ENCODE assay signal across 8 cellular contexts in the genomic region with DNA sequence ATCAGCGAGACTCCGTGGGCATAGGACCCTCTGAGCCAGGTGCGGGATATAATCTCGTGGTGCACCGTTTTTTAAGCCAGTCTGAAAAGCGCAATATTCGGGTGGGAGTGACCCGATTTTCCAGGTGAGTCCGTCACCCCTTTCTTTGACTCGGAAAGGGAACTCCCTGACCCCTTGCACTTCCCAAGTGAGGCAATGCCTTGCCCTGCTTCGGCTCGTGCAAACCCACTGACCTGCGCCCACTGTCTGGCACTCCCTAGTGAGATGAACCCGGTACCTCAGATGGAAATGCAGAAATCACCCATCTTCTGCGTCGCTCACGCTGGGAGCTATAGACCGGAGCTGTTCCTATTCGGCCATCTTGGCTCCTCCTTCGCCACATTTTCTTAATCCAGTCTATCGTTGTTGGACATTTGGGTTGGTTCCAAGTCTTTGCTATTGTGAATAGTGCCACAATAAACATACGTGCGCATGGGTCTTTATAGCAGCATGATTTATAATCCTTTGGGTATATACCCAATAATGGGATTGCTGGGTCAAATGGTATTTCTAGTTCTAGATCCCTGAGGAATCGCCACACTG.
DNase-seq lines count a peak whose midpoint lies in the region; ATAC-seq, FAIRE-seq and TF ChIP-seq lines count a peak whose summit lies in the region.
"Not testable (repeated sequence)": the region's sequence is repeated elsewhere in the genome, so short reads cannot be mapped to it uniquely, and the experiment has no call there.

No MANE protein-coding gene starts in this region.

- WGBS in K562 (ENCODE audit: insufficient coverage, low coverage, missing lambda C conversion rate), result 1% methylated on average over 24 of the region's 24 CpGs
- 52% methylated on average over 24 of the region's 24 CpGs for WGBS in HepG2 (ENCODE audit: low lambda C conversion rate)
- 92% methylated on average over 24 of the region's 24 CpGs for WGBS in prostate gland

- H3K36me3 Mint-ChIP-seq in stimulated activated naive B cell treated with anti-CD40 and anti-IgM and Interleukin-4, amounts not matched to agents 10 μg/mL and 1 μg/mL and 100 μg/mL, for 72 hours, result not testable (repeated sequence)

- FAIRE-seq in K562 (lab: Jason Lieb, UNC); HepG2 (lab: Jason Lieb, UNC): not testable (repeated sequence)

- H3K9me3 Mint-ChIP-seq in stimulated activated naive B cell treated with anti-CD40 and anti-IgM and Interleukin-4, amounts not matched to agents 10 μg/mL and 1 μg/mL and 100 μg/mL, for 72 hours, result not testable (repeated sequence)

- TF ChIP-seq EP300 in K562 (IDR thresholded peaks at IDR 0.05; ENCODE audit: low read length); HepG2 (IDR thresholded peaks at IDR 0.05; ENCODE audit: low read depth in 2 of 2, low read length in 2 of 2); HepG2 (CRISPR knock-in tag; IDR thresholded peaks at IDR 0.05; ENCODE audit: borderline replicate concordance): not testable (repeated sequence)

- not testable (repeated sequence) for TF ChIP-seq CTCF in LNCaP clone FGC (IDR thresholded peaks at IDR 0.05; ENCODE audit: control insufficient read depth, extremely low read depth, insufficient read depth); K562 (IDR thresholded peaks at IDR 0.05 in 2 of 3, conservative IDR thresholded peaks at IDR 0.05 in 1 of 3; ENCODE audit: insufficient read depth in 2 of 3, low read depth in 1 of 3, low read length in 3 of 3); HepG2 (CRISPR knock-in tag; IDR thresholded peaks at IDR 0.05); prostate gland (IDR thresholded peaks at IDR 0.05)

- not testable (repeated sequence) for H3K36me3 ChIP-seq in K562 (ENCODE audit: control insufficient read depth, insufficient read depth, low read length); HepG2 (replicated peaks in 1 of 2; ENCODE audit: control insufficient read depth in 1 of 2, insufficient read depth in 2 of 2, low read length in 2 of 2); prostate gland

- not testable (repeated sequence) for ATAC-seq in K562; HepG2; stimulated activated naive B cell treated with anti-CD40 and anti-IgM and Interleukin-4, amounts not matched to agents 10 μg/mL and 1 μg/mL and 100 μg/mL, for 72 hours (replicated peaks)

- not testable (repeated sequence) for H3K27ac Mint-ChIP-seq in stimulated activated naive B cell treated with anti-CD40 and anti-IgM and Interleukin-4, amounts not matched to agents 10 μg/mL and 1 μg/mL and 100 μg/mL, for 72 hours

- not testable (repeated sequence) for H3K9me3 ChIP-seq in K562 (replicated peaks; ENCODE audit: control insufficient read depth, insufficient read depth, low read depth, low read length); HepG2 (ENCODE audit: low read length); prostate gland

- in situ Hi-C loops in K562 (cut with MboI); HepG2 (cut with HindIII; ENCODE audit: extremely low pct_ligation_motif_present, low pct_unique_long_range_greater_than_20kb): not testable (repeated sequence)

- H3K4me2 ChIP-seq in K562 (ENCODE audit: insufficient read depth, low read length) (peak overlapping the region; percentile 40), HepG2 (ENCODE audit: low read depth, low read length) (peak overlapping the region; percentile 49; the same call in 1 of the 2 replicates)

- intact Hi-C loops in K562 (cut with micrococcal nuclease); HepG2 (cut with micrococcal nuclease; ENCODE audit: unreplicated experiment); prostate gland (cut with DNase I): not testable (repeated sequence)

- TF ChIP-seq RAD21 in K562 (CRISPR knock-in tag; conservative IDR thresholded peaks at IDR 0.05 in 1 of 2, IDR thresholded peaks at IDR 0.05 in 1 of 2); HepG2 (CRISPR knock-in tag; IDR thresholded peaks at IDR 0.05): not testable (repeated sequence)

- not testable (repeated sequence) for H3K4me1 ChIP-seq in K562 (replicated peaks in 1 of 2; ENCODE audit: control insufficient read depth in 2 of 2, insufficient read depth in 2 of 2, low read length in 2 of 2); HepG2 (ENCODE audit: insufficient read depth, low read length); prostate gland (replicated peaks)

- not testable (repeated sequence) for BruUV-seq in K562 (replicated peaks; lab: Mats Ljungman, UMichigan); HepG2 (replicated peaks; lab: Mats Ljungman, UMichigan)

- DNase-seq in A172 (ENCODE audit: low spot score) (peak; percentile 0), globus pallidus (ENCODE audit: low spot score) (peak; percentile 3), prostate gland (ENCODE audit: low spot score) (peak; percentile 25)
- not testable (repeated sequence) for DNase-seq in LNCaP clone FGC (ENCODE audit: low read depth); K562 (ENCODE audit: extremely low read depth in 1 of 4, low spot score in 3 of 4); HepG2 (ENCODE audit: low spot score)
- DNase-seq in activated CD4-positive, alpha-beta T cell treated with anti-CD3 and anti-CD28 coated beads for 48 hours, result peak; percentile 19
- peak; percentile 0 for DNase-seq in stimulated activated naive B cell treated with anti-CD40 and anti-IgM and Interleukin-4, amounts not matched to agents 10 μg/mL and 1 μg/mL and 100 μg/mL, for 72 hours

- POLR2A ChIA-PET in K562 (lab: Yijun Ruan, JAX), result interaction anchor here (0.7 kb wide), 1 partner anchor 94 kb away, joined by 3 read pairs; no protein-coding TSS in a partner anchor
- POLR2A ChIA-PET in HepG2 (lab: Yijun Ruan, JAX), result not testable (repeated sequence)

- not testable (repeated sequence) for H3K27me3 Mint-ChIP-seq in stimulated activated naive B cell treated with anti-CD40 and anti-IgM and Interleukin-4, amounts not matched to agents 10 μg/mL and 1 μg/mL and 100 μg/mL, for 72 hours

- not testable (repeated sequence) for H3K4me3 Mint-ChIP-seq in stimulated activated naive B cell treated with anti-CD40 and anti-IgM and Interleukin-4, amounts not matched to agents 10 μg/mL and 1 μg/mL and 100 μg/mL, for 72 hours

- CTCF ChIA-PET in K562 (lab: Yijun Ruan, JAX; ENCODE audit: low intra/inter-chr PET ratio); HepG2 (lab: Yijun Ruan, JAX; ENCODE audit: low intra/inter-chr PET ratio, low total read pairs): not testable (repeated sequence)

- H3K4me3 ChIP-seq in LNCaP clone FGC (ENCODE audit: low read depth, low read length), result peak overlapping the region; percentile 37
- not testable (repeated sequence) for H3K4me3 ChIP-seq in K562; HepG2 (replicated peaks in 1 of 3; ENCODE audit: insufficient read depth in 1 of 3, low read depth in 2 of 3, low read length in 3 of 3); prostate gland

- not testable (repeated sequence) for H3K9ac ChIP-seq in K562 (ENCODE audit: insufficient read depth in 1 of 2, low read depth in 2 of 2, low read length in 2 of 2); HepG2 (ENCODE audit: insufficient read depth, low read depth, low read length)

- not testable (repeated sequence) for H3K4me1 Mint-ChIP-seq in stimulated activated naive B cell treated with anti-CD40 and anti-IgM and Interleukin-4, amounts not matched to agents 10 μg/mL and 1 μg/mL and 100 μg/mL, for 72 hours

- peak overlapping the region; percentile 34; the same call in 1 of the 2 replicates for H2AFZ ChIP-seq in K562 (ENCODE audit: low read depth, low read length)
- H2AFZ ChIP-seq in HepG2 (ENCODE audit: low read length), result not testable (repeated sequence)

- not testable (repeated sequence) for H3K9me1 ChIP-seq in K562 (ENCODE audit: control insufficient read depth, insufficient read depth, low read length)

- TF ChIP-seq POLR2A in K562 (conservative IDR thresholded peaks at IDR 0.05); HepG2 (IDR thresholded peaks at IDR 0.05; ENCODE audit: insufficient read depth in 1 of 2, low read depth in 2 of 2, low read length in 2 of 2); prostate gland (IDR thresholded peaks at IDR 0.05): not testable (repeated sequence)

- not testable (repeated sequence) for H3K79me2 ChIP-seq in K562 (ENCODE audit: control insufficient read depth, insufficient read depth, low read length); HepG2 (ENCODE audit: insufficient read depth, low read length)

- peaks cover 6 to 11% of the 10 kb centered on the region in 2 experiments; a peak in 3 of 5 replicates for H3K27me3 ChIP-seq in K562 (ENCODE audit: control insufficient read depth in 2 of 2, insufficient read depth in 2 of 2, low read length in 2 of 2)
- not testable (repeated sequence) for H3K27me3 ChIP-seq in HepG2 (ENCODE audit: control insufficient read depth in 1 of 2, insufficient read depth in 2 of 2, low read length in 2 of 2); prostate gland (replicated peaks; ENCODE audit: insufficient read depth)

- H4K20me1 ChIP-seq in K562 (replicated peaks; ENCODE audit: control insufficient read depth, insufficient read depth, low read length); HepG2 (ENCODE audit: insufficient read depth, low read length): not testable (repeated sequence)

- not testable (repeated sequence) for H3K27ac ChIP-seq in K562 (ENCODE audit: extremely low read depth, low read depth, low read length); HepG2 (ENCODE audit: extremely low read length, insufficient read depth, low read length); prostate gland

TF ChIP-seq in K562, 482 proteins besides CTCF, POLR2A, EP300 and RAD21 (continues in another document):
- peak; percentile 49; the same call in 1 of the 2 replicates for TF ChIP-seq ZNF79 (CRISPR knock-in tag; IDR thresholded peaks at IDR 0.05; ENCODE audit: low read depth)
- TF ChIP-seq NFXL1 (CRISPR knock-in tag; IDR thresholded peaks at IDR 0.05), result 0 out of 2 replicates have a peak, but pooled peaks have one; percentile 29
- TF ChIP-seq ZNF324 (CRISPR knock-in tag; IDR thresholded peaks at IDR 0.05), result peak; percentile 4; the same call in 1 of the 2 replicates

TF ChIP-seq in HepG2, 621 proteins besides CTCF, POLR2A, EP300 and RAD21 (continues in another document):
- TF ChIP-seq NRL (CRISPR knock-in tag; IDR thresholded peaks at IDR 0.05; ENCODE audit: borderline replicate concordance), result peak; percentile 62; the same call in 1 of the 2 replicates
